Comparison of ENCODE assay signal across 1 cellular context in genomic region chr17:80259642-80260535, GRCh38.
A peak's percentile ranks its signal among the peaks of the same experiment; 100 is the strongest.
TF ChIP-seq lines count a peak whose summit lies in the region.

No MANE protein-coding gene starts in this region.

TF ChIP-seq in HepG2, 621 proteins besides CTCF, POLR2A, EP300 and RAD21 (continued from another document and continues in another):
- TF ChIP-seq ARID4A (CRISPR knock-in tag; IDR thresholded peaks at IDR 0.05; ENCODE audit: borderline replicate concordance) = 0 out of 2 replicates have a peak, but pooled peaks have one; percentile 44
- TF ChIP-seq SYNCRIP (IDR thresholded peaks at IDR 0.05; ENCODE audit: insufficient read depth, low read depth, low read length) = no peak
- no peak for TF ChIP-seq KDM4B (CRISPR knock-in tag; IDR thresholded peaks at IDR 0.05)
- no peak for TF ChIP-seq MYNN (CRISPR knock-in tag; IDR thresholded peaks at IDR 0.05; ENCODE audit: low read depth)
- TF ChIP-seq ZNF253 (CRISPR knock-in tag; IDR thresholded peaks at IDR 0.05; ENCODE audit: borderline replicate concordance) = no peak; the same call in 1 of the 2 replicates
- TF ChIP-seq ELF4 (CRISPR knock-in tag; IDR thresholded peaks at IDR 0.05; ENCODE audit: borderline replicate concordance) = no peak
- no peak for TF ChIP-seq CCAR2 (optimal IDR thresholded peaks at IDR 0.05; ENCODE audit: low read depth, low read length)
- TF ChIP-seq ZNF44 (CRISPR knock-in tag; IDR thresholded peaks at IDR 0.05) = no peak
- TF ChIP-seq ZMAT3 (CRISPR knock-in tag; conservative IDR thresholded peaks at IDR 0.05) = peak; percentile 43
- no peak for TF ChIP-seq DDIT3 (CRISPR knock-in tag; IDR thresholded peaks at IDR 0.05)
- no peak for TF ChIP-seq ZC3H4 (CRISPR knock-in tag; IDR thresholded peaks at IDR 0.05; ENCODE audit: borderline replicate concordance)
- 0 out of 2 replicates have a peak, but pooled peaks have one; percentile 29 for TF ChIP-seq ZNF704 (CRISPR knock-in tag; IDR thresholded peaks at IDR 0.05; ENCODE audit: borderline replicate concordance)
- TF ChIP-seq CENPX (CRISPR knock-in tag; IDR thresholded peaks at IDR 0.05) = no peak
- no peak for TF ChIP-seq RXRA (CRISPR knock-in tag; IDR thresholded peaks at IDR 0.05)
- TF ChIP-seq IKZF5 (CRISPR knock-in tag; IDR thresholded peaks at IDR 0.05) = peak; percentile 17; the same call in 1 of the 2 replicates
- no peak for TF ChIP-seq PBX2 (CRISPR knock-in tag; IDR thresholded peaks at IDR 0.05)
- peak; percentile 75; the same call in 1 of the 2 replicates for TF ChIP-seq RELA (CRISPR knock-in tag; IDR thresholded peaks at IDR 0.05)
- TF ChIP-seq PTBP1 (IDR thresholded peaks at IDR 0.05; ENCODE audit: low read depth, low read length, poor library complexity, severe bottlenecking) = no peak
- TF ChIP-seq NR2C2 (CRISPR knock-in tag; IDR thresholded peaks at IDR 0.05; ENCODE audit: borderline replicate concordance) = no peak
- no peak for TF ChIP-seq HCFC1 (IDR thresholded peaks at IDR 0.05; ENCODE audit: low read depth, low read length)
- no peak for TF ChIP-seq NR2F2 (IDR thresholded peaks at IDR 0.05; ENCODE audit: borderline replicate concordance, low read depth)
- no peak for TF ChIP-seq ZNF362 (CRISPR knock-in tag; IDR thresholded peaks at IDR 0.05; ENCODE audit: borderline replicate concordance)
- no peak for TF ChIP-seq SMARCC2 (IDR thresholded peaks at IDR 0.05)
- TF ChIP-seq ZNF687 (CRISPR knock-in tag; IDR thresholded peaks at IDR 0.05) = peak; percentile 74
- TF ChIP-seq MED13 (CRISPR knock-in tag; IDR thresholded peaks at IDR 0.05) = no peak
- no peak for TF ChIP-seq ZNF616 (CRISPR knock-in tag; IDR thresholded peaks at IDR 0.05; ENCODE audit: low read depth)
- TF ChIP-seq STAT6 (CRISPR knock-in tag; IDR thresholded peaks at IDR 0.05; ENCODE audit: borderline replicate concordance) = no peak
- no peak for TF ChIP-seq KLF6 (CRISPR knock-in tag; IDR thresholded peaks at IDR 0.05)
- peak; percentile 43 for TF ChIP-seq PHF8 (CRISPR knock-in tag; IDR thresholded peaks at IDR 0.05)
- TF ChIP-seq GABPB1 (CRISPR knock-in tag; IDR thresholded peaks at IDR 0.05) = peak; percentile 65; the same call in 1 of the 2 replicates
- no peak for TF ChIP-seq ZNF232 (CRISPR knock-in tag; IDR thresholded peaks at IDR 0.05; ENCODE audit: borderline replicate concordance)
- TF ChIP-seq RBM39 (IDR thresholded peaks at IDR 0.05; ENCODE audit: low read depth, low read length, poor library complexity, severe bottlenecking) = no peak
- TF ChIP-seq ZFYVE20 (CRISPR knock-in tag; IDR thresholded peaks at IDR 0.05; ENCODE audit: borderline replicate concordance, low read depth) = 0 out of 2 replicates have a peak, but pooled peaks have one; percentile 60
- TF ChIP-seq ZBTB3 (CRISPR knock-in tag; IDR thresholded peaks at IDR 0.05; ENCODE audit: borderline replicate concordance, low read depth) = no peak
- no peak for TF ChIP-seq MAFG (CRISPR knock-in tag; IDR thresholded peaks at IDR 0.05)
- no peak for TF ChIP-seq GATA4 (IDR thresholded peaks at IDR 0.05; ENCODE audit: borderline replicate concordance, low read depth)
- TF ChIP-seq NFRKB (IDR thresholded peaks at IDR 0.05) = no peak
- no peak for TF ChIP-seq HNRNPL (IDR thresholded peaks at IDR 0.05; ENCODE audit: low read depth, low read length)
- TF ChIP-seq ZNF432 (CRISPR knock-in tag; IDR thresholded peaks at IDR 0.05; ENCODE audit: borderline replicate concordance) = no peak
- no peak for TF ChIP-seq TIGD3 (CRISPR knock-in tag; IDR thresholded peaks at IDR 0.05; ENCODE audit: borderline replicate concordance)
- no peak for TF ChIP-seq ZBTB42 (CRISPR knock-in tag; IDR thresholded peaks at IDR 0.05)
- TF ChIP-seq RFXAP (CRISPR knock-in tag; IDR thresholded peaks at IDR 0.05; ENCODE audit: borderline replicate concordance) = peak; percentile 42; the same call in 1 of the 2 replicates
- TF ChIP-seq ZNF256 (CRISPR knock-in tag; conservative IDR thresholded peaks at IDR 0.05) = no peak
- no peak for TF ChIP-seq MBNL3 (CRISPR knock-in tag; conservative IDR thresholded peaks at IDR 0.05)
- peak; percentile 87; the same call in 1 of the 2 replicates for TF ChIP-seq CREB3 (CRISPR knock-in tag; IDR thresholded peaks at IDR 0.05)
